Comparison of ENCODE assay signal across 8 cellular contexts in the genomic region with DNA sequence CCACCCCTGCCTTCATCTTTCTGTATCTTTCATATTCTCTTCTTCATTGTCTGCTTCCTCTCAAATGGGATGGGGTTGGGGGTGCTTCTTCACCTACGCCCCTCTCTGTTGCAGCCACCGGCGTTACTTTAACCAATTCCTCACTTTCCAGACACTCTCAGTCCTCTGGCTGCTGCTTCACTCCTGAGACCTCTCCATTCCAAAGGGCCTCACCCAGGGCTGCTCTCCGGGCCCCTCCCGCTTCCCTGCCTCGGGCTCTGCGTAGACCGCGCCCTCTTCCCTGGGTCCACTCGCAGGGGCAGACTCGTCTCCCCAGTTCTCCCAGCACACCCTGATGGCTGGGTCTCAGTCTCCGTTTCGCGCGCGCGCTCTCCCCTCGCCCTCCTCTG. TPM values are rescaled to one million over a fixed set of nuclear protein-coding genes. Genes with fewer than 3 reads are reported as not detected.
DNase-seq lines count a peak whose midpoint lies in the region; ATAC-seq and TF ChIP-seq lines count a peak whose summit lies in the region.

No MANE protein-coding gene starts in this region.

- peak overlapping the region; percentile 79 for H3K4me2 ChIP-seq in PC-9

- H3K79me2 ChIP-seq in PC-9 (ENCODE audit: low read depth): peaks cover 25% of the 10 kb centered on the region

- H2AFZ ChIP-seq in PC-9: peak overlapping the region; percentile 83

- H3K4me1 ChIP-seq in PC-9 (replicated peaks; ENCODE audit: insufficient read depth): peaks cover 18% of the 10 kb centered on the region
- H3K4me1 ChIP-seq in effector memory CD4-positive, alpha-beta T cell (ENCODE audit: control insufficient read depth, insufficient read depth, low read length, poor library complexity, severe bottlenecking): peaks cover 5% of the 10 kb centered on the region
- no peaks in the 10 kb centered on the region for H3K4me1 ChIP-seq in uterus

- H3K27ac Mint-ChIP-seq in CD14-positive monocyte (peak overlapping the region; percentile 95 to 99 (median 98)), mesothelial cell of epicardium (peak overlapping the region; percentile 98)

- H3K9me3 Mint-ChIP-seq in CD14-positive monocyte: no peaks in the 10 kb centered on the region
- peaks cover 3% of the 10 kb centered on the region for H3K9me3 Mint-ChIP-seq in mesothelial cell of epicardium

- H3K27me3 ChIP-seq in PC-9 (ENCODE audit: insufficient read depth, low read depth): no peaks in the 10 kb centered on the region
- no peaks in the 10 kb centered on the region for H3K27me3 ChIP-seq in effector memory CD4-positive, alpha-beta T cell (replicated peaks; ENCODE audit: control insufficient read depth, insufficient read depth, low read length, poor library complexity, severe bottlenecking)
- no peaks in the 10 kb centered on the region for H3K27me3 ChIP-seq in uterus

- H3K9me3 ChIP-seq in PC-9 (ENCODE audit: insufficient read depth, low read depth) (peaks cover 3% of the 10 kb centered on the region; the same call in 1 of the 2 replicates), uterus (no peaks in the 10 kb centered on the region)
- no peaks in the 10 kb centered on the region for H3K9me3 ChIP-seq in effector memory CD4-positive, alpha-beta T cell (ENCODE audit: control insufficient read depth, low read length)

- H3K36me3 ChIP-seq in PC-9 (ENCODE audit: low read depth): no peaks in the 10 kb centered on the region
- H3K36me3 ChIP-seq in effector memory CD4-positive, alpha-beta T cell (ENCODE audit: control insufficient read depth, insufficient read depth, low read length): no peaks in the 10 kb centered on the region
- no peaks in the 10 kb centered on the region for H3K36me3 ChIP-seq in uterus

- CTCF ChIA-PET in PC-9 (lab: Charles Lee): interaction anchor here (0.6 kb wide), 2 partner anchors 143 to 463 kb away, joined by 3 to 4 read pairs; no protein-coding TSS in a partner anchor

- peak overlapping the region; percentile 73 for H3K4me3 ChIP-seq in PC-9
- peak overlapping the region; percentile 91 for H3K4me3 ChIP-seq in effector memory CD4-positive, alpha-beta T cell (ENCODE audit: insufficient read depth, low read depth, low read length, poor library complexity, severe bottlenecking)
- peak overlapping the region; percentile 70 to 80 for H3K4me3 ChIP-seq in uterus

- intact Hi-C loops in CD14-positive monocyte (cut with micrococcal nuclease): loop anchor here (10.0 kb wide), 3 partner anchors 456 to 1256 kb away; partner anchors contain the start of genes PHLPP1 (in 1 of the 2) and VPS4B (in 1 of the 2)
- intact Hi-C loops in PC-9 (cut with micrococcal nuclease; ENCODE audit: unreplicated experiment): loop anchor here (10.0 kb wide), 2 partner anchors 456 to 546 kb away; partner anchors contain the start of gene VPS4B
- intact Hi-C loops in uterus (cut with DNase I; ENCODE audit: low total_unique reads): no loop called here

- TF ChIP-seq CTCF in CD14-positive monocyte (IDR thresholded peaks at IDR 0.05): no peak
- TF ChIP-seq CTCF in PC-9 (conservative IDR thresholded peaks at IDR 0.05): no peak
- TF ChIP-seq CTCF in mesothelial cell of epicardium (IDR thresholded peaks at IDR 0.05; ENCODE audit: unreplicated experiment): no peak
- no peak for TF ChIP-seq CTCF in uterus (IDR thresholded peaks at IDR 0.05)

- no peaks in the 10 kb centered on the region; the same call in 1 of the 2 replicates for H4K20me1 ChIP-seq in PC-9 (ENCODE audit: insufficient read depth)

- H3K27me3 Mint-ChIP-seq in CD14-positive monocyte (ENCODE audit: low read depth in 3 of 3): peaks cover 0 to 2% (median 0%) of the 10 kb centered on the region in 3 donors
- no peaks in the 10 kb centered on the region for H3K27me3 Mint-ChIP-seq in mesothelial cell of epicardium (ENCODE audit: low read depth)

- H3K27ac ChIP-seq in PC-9: peak overlapping the region; percentile 97
- H3K27ac ChIP-seq in effector memory CD4-positive, alpha-beta T cell (ENCODE audit: insufficient read depth, low read length, poor library complexity, severe bottlenecking): peak overlapping the region; percentile 82
- H3K27ac ChIP-seq in uterus: peak overlapping the region; percentile 84 to 94

- no peak for TF ChIP-seq POLR2A in uterus (IDR thresholded peaks at IDR 0.05)

- ATAC-seq in GM21737 (IDR thresholded peaks at IDR 0.05; ENCODE audit: unreplicated experiment) (peak; percentile 1), HG02981 (IDR thresholded peaks at IDR 0.05; ENCODE audit: unreplicated experiment) (no peak)

- DNase-seq in CD14-positive monocyte (ENCODE audit: low spot score) (no peak), PC-9 (peak; percentile 60 to 68), mesothelial cell of epicardium (ENCODE audit: low spot score in 2 of 2, unreplicated experiment in 2 of 2) (peak; percentile 37 to 64), uterus (peak in 1 of 2 donors; percentile 36), NCI-H1048 (lab: John Stamatoyannopoulos, UW) (no peak)
- no peak for DNase-seq in effector memory CD4-positive, alpha-beta T cell

- H3K9me2 ChIP-seq in PC-9 (ENCODE audit: insufficient read depth): no peaks in the 10 kb centered on the region

- POLR2A ChIA-PET in PC-9 (lab: Charles Lee; ENCODE audit: unreplicated experiment): interaction anchor here (0.6 to 1.1 kb wide), 4 partner anchors 87 to 610 kb away, joined by 3 to 4 read pairs (median 3); no protein-coding TSS in a partner anchor

- peaks cover 87% of the 10 kb centered on the region for H3K4me1 Mint-ChIP-seq in CD14-positive monocyte
- peaks cover 28% of the 10 kb centered on the region for H3K4me1 Mint-ChIP-seq in mesothelial cell of epicardium

- H3K36me3 Mint-ChIP-seq in CD14-positive monocyte: peaks cover 2 to 4% of the 10 kb centered on the region in 2 donors
- H3K36me3 Mint-ChIP-seq in mesothelial cell of epicardium: no peaks in the 10 kb centered on the region

- BruUV-seq in PC-9 (replicated peaks; lab: Mats Ljungman, UMichigan): no TSS peak

- H3K4me3 Mint-ChIP-seq in CD14-positive monocyte (peak overlapping the region; percentile 91 to 98), mesothelial cell of epicardium (peak overlapping the region; percentile 90)

- peaks cover 31% of the 10 kb centered on the region for H3F3A ChIP-seq in PC-9 (ENCODE audit: insufficient read depth, low read depth)

RNA-seq across cellular contexts. Expression of gene SERPINB8, which starts 0.9 kb away (rescaled TPM):
- polyA plus RNA-seq in CD14-positive monocyte: 100 to 1,000 TPM; 115 to 141 TPM
- total RNA-seq in PC-9 (2021) (5.1 and 7.2 TPM in 2 replicates), mesothelial cell of epicardium (5.3 to 6.4 TPM (median 5.6 TPM) in 3 replicates), uterus (10 to 100 TPM in 2 of 4 donors, 1 to 10 TPM in 2; 2.3 to 15.0 (median 7.0) TPM)

RNA-seq across cellular contexts. Expression of gene HMSD, which starts 21.7 kb away (rescaled TPM):
- not detected for polyA plus RNA-seq in CD14-positive monocyte
- total RNA-seq in PC-9 (2021): not detected in 2 replicates
- total RNA-seq in mesothelial cell of epicardium: 2.7 to 7.2 TPM (median 3.5 TPM) in 3 replicates
- total RNA-seq in uterus: under 1 TPM in 1 of 4 donors, not detected in 3; 0.28 TPM

Comparison
In these comparisons a context has a peak if more than half of its experiments do, and no peak if none do; other contexts are left out.
1. DNase-seq: peak in PC-9 (2 of 2) and mesothelial cell of epicardium (2 of 2); none in CD14-positive monocyte (single experiment), effector memory CD4-positive, alpha-beta T cell (0 of 3) and NCI-H1048 (single experiment).
2. Peak in every context shown above with its lines, with median percentiles within 50 percentile points of each other: H3K27ac ChIP-seq and H3K4me3 ChIP-seq.